In the genomic region with DNA sequence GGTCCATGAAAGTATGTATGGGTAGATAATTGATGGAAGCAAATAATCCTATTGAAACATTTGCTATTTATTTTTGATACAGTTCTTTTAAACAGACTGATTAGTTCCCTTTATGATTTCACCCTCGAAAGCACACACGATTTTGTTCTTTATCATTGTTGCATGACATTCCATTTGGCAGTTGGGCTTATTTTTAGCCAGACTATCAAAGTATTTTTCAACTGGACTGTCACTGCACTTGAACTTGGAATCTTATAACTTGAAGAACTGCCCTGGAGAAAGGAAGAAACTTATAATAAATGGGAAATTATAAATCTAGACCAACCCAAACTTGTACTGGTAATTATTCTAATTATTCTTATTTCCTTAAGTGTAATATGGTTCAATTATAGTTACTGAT, we compare ENCODE assay signal across 34 cellular contexts. TPM values are rescaled to one million over a fixed set of nuclear protein-coding genes. Genes with fewer than 3 reads are reported as not detected.
"Had no signal": no experiment of that assay in that cellular context is flagged by ENCODE, and none has a peak within 500 bp of the region (broad histone marks: within the 10 kb centered on the region; RNA-seq: fewer than 3 reads in every experiment).

A gene with protein sequence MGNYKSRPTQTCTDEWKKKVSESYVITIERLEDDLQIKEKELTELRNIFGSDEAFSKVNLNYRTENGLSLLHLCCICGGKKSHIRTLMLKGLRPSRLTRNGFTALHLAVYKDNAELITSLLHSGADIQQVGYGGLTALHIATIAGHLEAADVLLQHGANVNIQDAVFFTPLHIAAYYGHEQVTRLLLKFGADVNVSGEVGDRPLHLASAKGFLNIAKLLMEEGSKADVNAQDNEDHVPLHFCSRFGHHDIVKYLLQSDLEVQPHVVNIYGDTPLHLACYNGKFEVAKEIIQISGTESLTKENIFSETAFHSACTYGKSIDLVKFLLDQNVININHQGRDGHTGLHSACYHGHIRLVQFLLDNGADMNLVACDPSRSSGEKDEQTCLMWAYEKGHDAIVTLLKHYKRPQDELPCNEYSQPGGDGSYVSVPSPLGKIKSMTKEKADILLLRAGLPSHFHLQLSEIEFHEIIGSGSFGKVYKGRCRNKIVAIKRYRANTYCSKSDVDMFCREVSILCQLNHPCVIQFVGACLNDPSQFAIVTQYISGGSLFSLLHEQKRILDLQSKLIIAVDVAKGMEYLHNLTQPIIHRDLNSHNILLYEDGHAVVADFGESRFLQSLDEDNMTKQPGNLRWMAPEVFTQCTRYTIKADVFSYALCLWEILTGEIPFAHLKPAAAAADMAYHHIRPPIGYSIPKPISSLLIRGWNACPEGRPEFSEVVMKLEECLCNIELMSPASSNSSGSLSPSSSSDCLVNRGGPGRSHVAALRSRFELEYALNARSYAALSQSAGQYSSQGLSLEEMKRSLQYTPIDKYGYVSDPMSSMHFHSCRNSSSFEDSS (plus strand): TSS at position 235 of the 400 bp plus-strand sequence. CDS start 65 bp downstream, at position 300.

- H3K27me3 ChIP-seq: body of pancreas, breast epithelium, SJCRH30 had no signal

- H3K9me3 ChIP-seq: body of pancreas, breast epithelium, SJCRH30 had no signal

- FAIRE-seq: astrocyte had no signal

- H3K27ac ChIP-seq: body of pancreas, breast epithelium, KMS-11, PC-9, RWPE1, SJCRH30, SK-N-MC had no signal

- H3K36me3 ChIP-seq: SJCRH30 had no signal

- DNase-seq: activated CD4-positive, alpha-beta T cell treated with anti-CD3 and anti-CD28 coated beads, Interleukin-2, amount 10 ng/mL, durations not matched to agents 24 days and 14 days; activated CD4-positive, alpha-beta T cell treated with anti-CD3 and anti-CD28 coated beads, Interleukin-2, amount 50 U/mL, for 48 hours; activated CD8-positive, alpha-beta T cell treated with anti-CD3 and anti-CD28 coated beads, Interleukin-2, amount 10 ng/mL, durations not matched to agents 7 days and 5 days; activated gamma-delta T cell; activated naive CD4-positive, alpha-beta T cell treated with Interleukin-2 at 50 U/mL for 16 hours; activated naive CD8-positive, alpha-beta T cell treated with anti-CD3 and anti-CD28 coated beads, Interleukin-2, amount 10 ng/mL, durations not matched to agents 7 days and 5 days; activated T-cell treated with anti-CD3 and anti-CD28 coated beads, Interleukin-2, amount 50 U/mL, for 24 hours; body of pancreas; caudate nucleus; MM.1S; MV-4-11; NCI-H1092; NCI-H1436 treated with DMSO at 0.1 percent for 48 hours; NCI-H1694 treated with DMSO at 0.1 percent for 48 hours; NCI-H2029 treated with DMSO at 0.1 percent for 48 hours; NCI-H2107; NCI-H2171; NCI-H510A; NCI-H526; NCI-H748 treated with DMSO at 0.1 percent for 48 hours; NK-92 treated with Interleukin-12 subunit alpha and Interleukin-12 subunit beta, amount 100 ng/mL, for 24 hours; PC-9; SHP77; SJCRH30; T1000 had no signal

- ATAC-seq: activated CD8-positive, alpha-beta T cell treated with anti-CD3 and anti-CD28 coated beads, Interleukin-2, amount 10 ng/mL, durations not matched to agents 7 days and 5 days; body of pancreas had no signal

- H3K4me3 ChIP-seq: body of pancreas, breast epithelium, PC-9, SJCRH30, SK-N-MC had no signal

- H3K4me1 ChIP-seq: body of pancreas, breast epithelium, SJCRH30 had no signal

RNA-seq across cellular contexts. Expression of the gene that starts here (rescaled TPM):
- total RNA-seq: activated CD4-positive, alpha-beta T cell treated with anti-CD3 and anti-CD28 coated beads, Interleukin-2, amount 10 ng/mL, durations not matched to agents 24 days and 14 days; activated CD8-positive, alpha-beta T cell treated with anti-CD3 and anti-CD28 coated beads, Interleukin-2, amount 10 ng/mL, durations not matched to agents 7 days and 5 days; activated T-helper 2 cell treated with anti-CD3 and anti-CD28 coated beads, Interferon-gamma antibody, Interleukin-2, Interleukin-4, amounts not matched to agents 10 μg/mL and 5 μg/mL and 100 μg/mL, durations not matched to agents 14 hours and 24 hours and 36 hours; LHCN-M2; SJCRH30; T-helper 1 cell treated with Interleukin-12 subunit alpha and Interleukin-12 subunit beta and Interleukin-4 antibody, amounts not matched to agents 30 ng/mL and 1 ng/mL, for 36 hours; T-helper 2 cell treated with Interferon-gamma antibody and Interleukin-4, amounts not matched to agents 100 ng/mL and 5 ng/mL, for 36 hours had no signal
